ENCODE assay signal across 16 cellular contexts in genomic region chr16:65704866-65705265, GRCh38.
DNase-seq lines count a peak whose midpoint lies in the region; ATAC-seq and TF ChIP-seq lines count a peak whose summit lies in the region.
"Had no signal": no experiment of that assay in that cellular context is flagged by ENCODE, and none has a peak within 500 bp of the region (broad histone marks: within the 10 kb centered on the region; RNA-seq: fewer than 3 reads in every experiment).

No MANE protein-coding gene starts in this region.

- intact Hi-C loops in natural killer cell (cut with micrococcal nuclease): no loop called here

- in situ Hi-C loops in ACHN (cut with HindIII; ENCODE audit: low pct_ligation_motif_present, low pct_unique_long_range_greater_than_20kb, low sequenced_read_pairs): no loop called here

- no peak for ATAC-seq in natural killer cell
- ATAC-seq: stimulated activated memory B cell treated with anti-CD40 and anti-IgM and Interleukin-4, amounts not matched to agents 10 μg/mL and 1 μg/mL and 100 μg/mL, for 72 hours had no signal

- no peak overlapping the region for H3K27ac Mint-ChIP-seq in natural killer cell
- H3K27ac Mint-ChIP-seq: stimulated activated memory B cell treated with anti-CD40 and anti-IgM and Interleukin-4, amounts not matched to agents 10 μg/mL and 1 μg/mL and 100 μg/mL, for 72 hours had no signal

- H3K27me3 Mint-ChIP-seq in natural killer cell (ENCODE audit: low read depth in 2 of 2): peaks cover 0 to 8% of the 10 kb centered on the region in 2 donors
- H3K27me3 Mint-ChIP-seq: stimulated activated memory B cell treated with anti-CD40 and anti-IgM and Interleukin-4, amounts not matched to agents 10 μg/mL and 1 μg/mL and 100 μg/mL, for 72 hours had no signal

- peaks cover 0 to 2% of the 10 kb centered on the region in 2 donors for H3K9me3 Mint-ChIP-seq in natural killer cell

- TF ChIP-seq CTCF in GM12864 (IDR thresholded peaks at IDR 0.05; ENCODE audit: low read depth, low read length, missing control alignments) (peak; percentile 20), fibroblast of villous mesenchyme (IDR thresholded peaks at IDR 0.05; ENCODE audit: insufficient read depth, low read depth, low read length) (peak; percentile 60), natural killer cell (IDR thresholded peaks at IDR 0.05) (no peak)

- no peak overlapping the region for H3K4me3 ChIP-seq in GM12864 (ENCODE audit: low read depth, low read length)
- no peak overlapping the region for H3K4me3 ChIP-seq in fibroblast of villous mesenchyme (ENCODE audit: low read depth, low read length)
- H3K4me3 ChIP-seq: esophagus muscularis mucosa had no signal

- no peak overlapping the region for H3K4me3 Mint-ChIP-seq in natural killer cell
- H3K4me3 Mint-ChIP-seq: stimulated activated memory B cell treated with anti-CD40 and anti-IgM and Interleukin-4, amounts not matched to agents 10 μg/mL and 1 μg/mL and 100 μg/mL, for 72 hours had no signal

- no peaks in the 10 kb centered on the region for H3K4me1 Mint-ChIP-seq in natural killer cell
- H3K4me1 Mint-ChIP-seq: stimulated activated memory B cell treated with anti-CD40 and anti-IgM and Interleukin-4, amounts not matched to agents 10 μg/mL and 1 μg/mL and 100 μg/mL, for 72 hours had no signal

- H3K27ac ChIP-seq in substantia nigra (ENCODE audit: low read depth, low read length, poor library complexity, severe bottlenecking): no peak overlapping the region
- H3K27ac ChIP-seq: esophagus muscularis mucosa, neutrophil had no signal

- no peaks in the 10 kb centered on the region for H3K36me3 Mint-ChIP-seq in natural killer cell
- H3K36me3 Mint-ChIP-seq: stimulated activated memory B cell treated with anti-CD40 and anti-IgM and Interleukin-4, amounts not matched to agents 10 μg/mL and 1 μg/mL and 100 μg/mL, for 72 hours had no signal

- DNase-seq in ACHN (peak; percentile 15), GM12864 (ENCODE audit: low read depth) (no peak), OCI-M1 (lab: John Stamatoyannopoulos, UW) (peak; percentile 45), fibroblast of villous mesenchyme (ENCODE audit: low read depth) (no peak), natural killer cell (no peak), epidermal melanocyte (ENCODE audit: insufficient read length, low spot score) (no peak), NCI-H2029 treated with DMSO at 0.1 percent for 48 hours (lab: John Stamatoyannopoulos, UW) (no peak), substantia nigra (lab: John Stamatoyannopoulos, UW) (no peak)
- DNase-seq: activated gamma-delta T cell; central memory CD4-positive, alpha-beta T cell; MV-4-11; NCI-H748 treated with DMSO at 0.1 percent for 48 hours; T-helper 1 cell had no signal

Comparison
In these comparisons a context has a peak if more than half of its experiments do, and no peak if none do; other contexts are left out.
1. DNase-seq: peak in ACHN (single experiment) and OCI-M1 (single experiment); none in GM12864 (single experiment), fibroblast of villous mesenchyme (single experiment), natural killer cell (single experiment), epidermal melanocyte (single experiment), NCI-H2029 treated with DMSO at 0.1 percent for 48 hours (single experiment) and substantia nigra (0 of 49).